Comparison of ENCODE assay signal across 9 cellular contexts in the genomic region with DNA sequence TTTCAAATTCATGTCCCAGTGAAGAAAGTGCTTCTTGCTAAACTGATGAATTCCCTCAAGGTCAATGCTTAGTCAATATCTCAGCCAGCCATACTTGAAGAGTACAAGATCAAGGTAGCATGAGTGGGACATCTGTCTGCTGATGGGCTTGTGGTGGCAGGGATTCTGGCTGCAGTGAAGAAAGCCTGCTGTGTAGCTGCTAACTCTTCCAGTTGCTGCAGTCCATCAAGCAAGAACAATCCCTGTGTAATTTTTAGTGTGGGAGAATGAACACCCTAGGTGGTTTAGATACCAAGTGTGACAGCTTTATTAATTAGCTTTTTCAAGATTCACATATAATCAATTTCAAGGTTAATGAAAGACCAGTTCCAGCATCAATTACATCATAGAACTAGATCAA.
"Had no signal": no experiment of that assay in that cellular context is flagged by ENCODE, and none has a peak within 500 bp of the region (broad histone marks: within the 10 kb centered on the region; RNA-seq: fewer than 3 reads in every experiment).

No MANE protein-coding gene starts in this region.

- H3K4me3 ChIP-seq: GM23248, HAP-1, K562 had no signal

- H3K27ac ChIP-seq: GM23248, HL-60 had no signal

- H3K27me3 Mint-ChIP-seq: IgD-negative memory B cell had no signal

- H3K4me1 ChIP-seq: HAP-1 had no signal

- H3K9ac ChIP-seq: GM23248 had no signal

- H3K27ac Mint-ChIP-seq: HFFc6, IgD-negative memory B cell had no signal

- H3K36me3 ChIP-seq: HAP-1 had no signal

- DNase-seq: GM23248, H7, HFFc6, KG1 had no signal

- H2AFZ ChIP-seq: GM23248 had no signal

- H3K9me3 ChIP-seq: HAP-1 had no signal

- H3K4me3 Mint-ChIP-seq: HFFc6, IgD-negative memory B cell had no signal

- H3K4me1 Mint-ChIP-seq: IgD-negative memory B cell had no signal

- FAIRE-seq: HepG2, K562 had no signal

- H3K36me3 Mint-ChIP-seq: IgD-negative memory B cell had no signal
